Comparison of ENCODE assay signal across 8 cellular contexts in the genomic region with DNA sequence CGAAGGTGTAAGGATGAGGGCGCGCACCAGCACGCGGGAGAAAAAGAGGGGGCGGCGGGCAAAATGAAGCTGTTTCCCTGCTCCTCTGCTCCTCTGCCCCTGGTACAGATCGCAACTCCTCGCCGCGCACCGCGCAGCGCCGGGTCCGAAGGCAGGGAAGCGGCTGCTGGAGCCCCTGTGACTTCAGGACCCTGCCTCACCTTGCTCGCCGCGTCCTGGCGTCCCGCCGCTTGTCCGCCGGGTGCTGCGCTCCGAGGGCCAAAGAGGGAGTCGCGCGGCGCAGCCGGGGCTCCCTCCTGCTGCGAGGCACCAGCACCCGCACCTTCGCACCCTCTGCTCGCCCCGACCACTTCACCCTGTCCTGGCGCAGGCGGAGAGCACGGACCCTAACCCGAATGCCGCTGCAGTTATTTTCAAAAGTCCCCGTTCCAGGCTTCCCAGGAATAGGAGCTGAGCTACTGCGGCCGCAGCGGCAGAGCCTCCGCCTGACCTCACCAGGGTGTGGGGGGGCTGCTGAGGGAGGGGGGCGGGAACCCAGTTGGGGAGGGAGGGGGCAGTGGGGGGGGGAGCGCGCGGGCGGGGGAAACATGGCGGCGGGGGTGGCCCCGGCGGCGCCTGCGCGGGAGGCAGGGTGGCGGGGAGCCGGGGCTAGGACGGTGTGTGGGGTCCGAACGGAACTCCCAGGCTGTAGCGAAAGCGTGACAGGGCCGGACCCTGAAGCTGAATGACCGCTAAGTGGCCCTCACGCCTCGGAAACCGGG.
A peak's percentile ranks its signal among the peaks of the same experiment; 100 is the strongest.
DNase-seq lines count a peak whose midpoint lies in the region; TF ChIP-seq lines count a peak whose summit lies in the region.

A gene with protein sequence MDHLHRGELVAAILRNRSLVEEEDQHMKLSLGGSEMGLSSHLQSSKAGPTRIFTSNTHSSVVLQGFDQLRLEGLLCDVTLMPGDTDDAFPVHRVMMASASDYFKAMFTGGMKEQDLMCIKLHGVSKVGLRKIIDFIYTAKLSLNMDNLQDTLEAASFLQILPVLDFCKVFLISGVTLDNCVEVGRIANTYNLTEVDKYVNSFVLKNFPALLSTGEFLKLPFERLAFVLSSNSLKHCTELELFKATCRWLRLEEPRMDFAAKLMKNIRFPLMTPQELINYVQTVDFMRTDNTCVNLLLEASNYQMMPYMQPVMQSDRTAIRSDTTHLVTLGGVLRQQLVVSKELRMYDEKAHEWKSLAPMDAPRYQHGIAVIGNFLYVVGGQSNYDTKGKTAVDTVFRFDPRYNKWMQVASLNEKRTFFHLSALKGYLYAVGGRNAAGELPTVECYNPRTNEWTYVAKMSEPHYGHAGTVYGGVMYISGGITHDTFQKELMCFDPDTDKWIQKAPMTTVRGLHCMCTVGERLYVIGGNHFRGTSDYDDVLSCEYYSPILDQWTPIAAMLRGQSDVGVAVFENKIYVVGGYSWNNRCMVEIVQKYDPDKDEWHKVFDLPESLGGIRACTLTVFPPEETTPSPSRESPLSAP (minus strand): TSS at position 503 of the 761 bp plus-strand sequence. CDS start 88,337 bp downstream, outside the sequence.

- peak within 1 kb of the TSS; percentile 57 for H3K4me3 ChIP-seq in astrocyte of the cerebellum (ENCODE audit: low read depth, low read length)

- intact Hi-C loops in posterior cingulate gyrus (cut with DNase I): no loop called here

- peak; percentile 6 for DNase-seq in activated CD4-positive, alpha-beta T cell treated with anti-CD3 and anti-CD28 coated beads for 48 hours
- DNase-seq in activated CD4-positive, alpha-beta T cell treated with anti-CD3 and anti-CD28 coated beads for 1 hour: no peak
- DNase-seq in NCI-H1105 treated with DMSO at 0.1 percent for 48 hours (lab: John Stamatoyannopoulos, UW) (peak; percentile 34), astrocyte of the cerebellum (ENCODE audit: low read depth) (no peak), hepatic stellate cell (ENCODE audit: low spot score) (peak; percentile 9), posterior cingulate gyrus (peak in 8 of 10 donors; percentile 5 to 88 (median 28)), NCI-H187 treated with DMSO at 0.1 percent for 48 hours (lab: John Stamatoyannopoulos, UW) (no peak), NCI-H128 (lab: John Stamatoyannopoulos, UW; ENCODE audit: unreplicated experiment) (no peak)

- in situ Hi-C loops in astrocyte of the cerebellum (cut with HindIII; ENCODE audit: low sequenced_read_pairs): no loop called here

- no peak for TF ChIP-seq CTCF in astrocyte of the cerebellum (IDR thresholded peaks at IDR 0.05; ENCODE audit: low read depth, low read length, missing control alignments)

Comparison
In these comparisons a context has a peak if more than half of its experiments do, and no peak if none do; other contexts are left out.
1. DNase-seq: peak in activated CD4-positive, alpha-beta T cell treated with anti-CD3 and anti-CD28 coated beads for 48 hours (single experiment), NCI-H1105 treated with DMSO at 0.1 percent for 48 hours (single experiment), hepatic stellate cell (single experiment) and posterior cingulate gyrus (8 of 10); none in activated CD4-positive, alpha-beta T cell treated with anti-CD3 and anti-CD28 coated beads for 1 hour (single experiment), astrocyte of the cerebellum (single experiment), NCI-H187 treated with DMSO at 0.1 percent for 48 hours (single experiment) and NCI-H128 (single experiment).